In the genomic region with DNA sequence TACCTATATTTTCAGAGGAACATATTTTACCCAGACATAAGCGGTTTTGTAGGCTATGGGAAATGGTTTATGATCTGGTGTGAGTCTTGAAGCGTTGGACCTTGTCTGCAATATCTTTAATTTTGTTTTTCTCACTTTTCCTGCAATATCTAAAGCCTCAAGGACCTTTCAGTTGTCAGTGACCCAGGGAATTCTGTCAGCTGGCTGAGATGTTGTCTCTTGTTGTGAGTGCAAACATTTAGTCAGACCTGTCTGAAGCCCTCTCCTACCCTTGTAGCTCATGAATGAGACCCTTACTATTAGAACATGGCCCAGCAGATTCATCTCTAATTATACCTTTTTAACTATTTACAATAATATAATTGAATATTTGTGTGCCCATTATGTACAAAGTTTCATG, we compare ENCODE assay signal across 11 cellular contexts.
"Had no signal": no experiment of that assay in that cellular context is flagged by ENCODE, and none has a peak within 500 bp of the region (broad histone marks: within the 10 kb centered on the region; RNA-seq: fewer than 3 reads in every experiment).

No MANE protein-coding gene starts in this region.

- H3K9me3 ChIP-seq: HAP-1 had no signal

- H3K4me3 ChIP-seq: GM23248, GM23338, HAP-1 had no signal

- H3K4me1 ChIP-seq: HAP-1 had no signal

- DNase-seq: GM23248, GOT3, H7, H9, HCEC 1CT, HFFc6 had no signal

- H3K36me3 ChIP-seq: HAP-1 had no signal

- FAIRE-seq: H1, H54 had no signal

- H3K27ac ChIP-seq: GM23248 had no signal

- ATAC-seq: GM23338, HCT116 had no signal
